In the genomic region with DNA sequence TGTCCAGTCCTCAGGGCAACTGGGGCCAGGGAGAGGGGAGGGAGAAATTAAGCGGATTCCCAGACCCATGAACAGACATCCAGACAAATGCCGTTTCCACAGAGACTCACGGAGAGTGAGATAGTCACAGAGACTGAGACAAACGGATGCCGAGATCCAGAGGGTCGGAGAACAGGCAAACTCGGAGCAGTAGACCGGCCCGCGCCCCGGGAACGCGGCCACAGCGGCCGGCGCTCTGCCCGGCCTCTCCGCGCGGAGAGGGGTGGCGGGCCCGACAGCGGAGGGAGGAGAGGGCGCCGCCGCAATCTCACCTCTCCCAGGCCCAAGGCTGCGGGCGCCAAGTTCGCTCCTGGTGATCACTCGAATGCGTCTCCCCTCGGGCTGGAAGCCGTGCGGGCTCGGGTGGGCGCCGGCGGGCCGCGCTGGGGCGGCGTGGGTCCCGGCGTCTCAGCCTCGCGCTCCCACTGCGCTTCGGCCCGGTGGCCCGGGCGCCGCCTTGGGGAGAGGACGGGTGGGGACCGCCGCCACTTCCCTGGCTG, we compare ENCODE assay signal across 8 cellular contexts. TPM values are rescaled to one million over a fixed set of nuclear protein-coding genes. Genes with fewer than 3 reads are reported as not detected.
DNase-seq lines count a peak whose midpoint lies in the region; ATAC-seq and TF ChIP-seq lines count a peak whose summit lies in the region.

No MANE protein-coding gene starts in this region.

- H3K4me1 Mint-ChIP-seq in glutamatergic neuron (ENCODE audit: low read depth, unreplicated experiment): peaks cover 7% of the 10 kb centered on the region

- peaks cover 4% of the 10 kb centered on the region for H3K9me3 Mint-ChIP-seq in glutamatergic neuron (ENCODE audit: unreplicated experiment)

- H3K4me3 Mint-ChIP-seq in glutamatergic neuron (ENCODE audit: unreplicated experiment): peak overlapping the region; percentile 80

- no peak overlapping the region for H3K27ac Mint-ChIP-seq in glutamatergic neuron (ENCODE audit: unreplicated experiment)

- TF ChIP-seq CTCF in WI38 (IDR thresholded peaks at IDR 0.05; ENCODE audit: low read depth, low read length): no peak
- TF ChIP-seq CTCF in glutamatergic neuron (IDR thresholded peaks at IDR 0.05; ENCODE audit: partially characterized antibody, unreplicated experiment): no peak

- ATAC-seq in GM19452 (IDR thresholded peaks at IDR 0.05; ENCODE audit: unreplicated experiment): peak; percentile 30
- ATAC-seq in HG03442 (IDR thresholded peaks at IDR 0.05; ENCODE audit: unreplicated experiment): peak; percentile 18

- DNase-seq in EH (ENCODE audit: low read depth): peak; percentile 38
- peak; percentile 48 for DNase-seq in glutamatergic neuron
- DNase-seq in renal cortical epithelial cell (ENCODE audit: low read depth): peak; percentile 22
- DNase-seq in GDM1 (lab: John Stamatoyannopoulos, UW): no peak
- DNase-seq in hypothalamus (lab: John Stamatoyannopoulos, UW): no peak

- peaks cover 28% of the 10 kb centered on the region for H3K27me3 Mint-ChIP-seq in glutamatergic neuron (ENCODE audit: unreplicated experiment)

- no peaks in the 10 kb centered on the region for H3K36me3 Mint-ChIP-seq in glutamatergic neuron (ENCODE audit: unreplicated experiment)

- peak overlapping the region; percentile 68 for H3K4me3 ChIP-seq in WI38 (ENCODE audit: low read depth, low read length)

RNA-seq across cellular contexts. Expression of a gene that starts 0.8 kb away (rescaled TPM):
- total RNA-seq in glutamatergic neuron (ENCODE audit: unreplicated experiment) (not detected), renal cortical epithelial cell (0.15 TPM in 1 of 2 replicates, not detected in the other)

RNA-seq across cellular contexts. Expression of a gene that starts 21.0 kb away (rescaled TPM):
- total RNA-seq in glutamatergic neuron (ENCODE audit: unreplicated experiment) (not detected), renal cortical epithelial cell (not detected in 2 replicates)

Comparison
In these comparisons a context has a peak if more than half of its experiments do, and no peak if none do; other contexts are left out.
1. DNase-seq: peak in EH (single experiment), glutamatergic neuron (single experiment) and renal cortical epithelial cell (single experiment); none in GDM1 (single experiment) and hypothalamus (0 of 51).